8 cellular contexts compared by ENCODE assay signal in genomic region chr7:47361746-47362215, GRCh38.
DNase-seq lines count a peak whose midpoint lies in the region; ATAC-seq, FAIRE-seq and TF ChIP-seq lines count a peak whose summit lies in the region.

No MANE protein-coding gene starts in this region.

- no peak overlapping the region for H4K8ac ChIP-seq in IMR-90 (ENCODE audit: low read depth in 2 of 2, low read length in 2 of 2)
- no peak overlapping the region for H4K8ac ChIP-seq in mesenchymal stem cell (ENCODE audit: low read length)

- H3K18ac ChIP-seq in IMR-90 (ENCODE audit: low read depth, low read length) (no peak overlapping the region), mesenchymal stem cell (ENCODE audit: low read depth in 1 of 2, low read length in 2 of 2) (no peak overlapping the region)

- dilution Hi-C loops in IMR-90 (cut with HindIII; ENCODE audit: low sequenced_read_pairs, unreplicated experiment), result no loop called here

- 0 out of 2 replicates have a peak overlapping the region, but pooled peaks have one; percentile 15 for H3K14ac ChIP-seq in IMR-90 (replicated peaks; ENCODE audit: low read depth, low read length)
- H3K14ac ChIP-seq in mesenchymal stem cell (ENCODE audit: low read length in 2 of 2), result no peak overlapping the region

- H3K23ac ChIP-seq in IMR-90 (ENCODE audit: low read depth, low read length), result no peak overlapping the region
- no peak overlapping the region for H3K23ac ChIP-seq in mesenchymal stem cell (ENCODE audit: low read length in 2 of 2)

- TF ChIP-seq POLR2A in IMR-90 (IDR thresholded peaks at IDR 0.05; ENCODE audit: low read depth, low read length), result no peak

- H2AK5ac ChIP-seq in IMR-90 (ENCODE audit: low read depth, low read length) (0 out of 2 replicates have a peak overlapping the region, but pooled peaks have one; percentile 9), mesenchymal stem cell (ENCODE audit: low read length, severe bottlenecking) (no peak overlapping the region)

- H2AFZ ChIP-seq in IMR-90 (replicated peaks; ENCODE audit: low read length, poor library complexity) (no peak overlapping the region), astrocyte (ENCODE audit: low read depth, low read length) (no peak overlapping the region), mesenchymal stem cell (ENCODE audit: low read depth, low read length) (no peak overlapping the region), OCI-LY7 (ENCODE audit: low read length) (no peak overlapping the region)

- H4K20me1 ChIP-seq in IMR-90 (ENCODE audit: insufficient read depth, low read length), result peaks cover 83% of the 10 kb centered on the region
- peaks cover 92% of the 10 kb centered on the region for H4K20me1 ChIP-seq in astrocyte (ENCODE audit: insufficient read depth, low read length)
- no peaks in the 10 kb centered on the region for H4K20me1 ChIP-seq in OCI-LY7 (ENCODE audit: insufficient read depth, low read length)

- H3K4me1 Mint-ChIP-seq in astrocyte (ENCODE audit: low read depth, unreplicated experiment), result peaks cover 9% of the 10 kb centered on the region

- DNase-seq in COLO829 (ENCODE audit: low spot score), result peak; percentile 65
- peak; percentile 88 for DNase-seq in IMR-90
- DNase-seq in astrocyte (ENCODE audit: low read depth), result peak; percentile 93
- peak; percentile 36 for DNase-seq in mesenchymal stem cell
- no peak for DNase-seq in stimulated activated naive CD4-positive, alpha-beta T cell (lab: John Stamatoyannopoulos, UW)
- no peak for DNase-seq in effector memory CD4-positive, alpha-beta T cell
- DNase-seq in OCI-LY7 (ENCODE audit: low spot score), result no peak

- H2BK15ac ChIP-seq in IMR-90 (ENCODE audit: low read depth, low read length) (no peak overlapping the region), mesenchymal stem cell (ENCODE audit: low read depth, poor library complexity, severe bottlenecking) (no peak overlapping the region)

- H3K9ac ChIP-seq in IMR-90 (ENCODE audit: low read depth, low read length) (no peak overlapping the region), astrocyte (ENCODE audit: low read length) (peak overlapping the region; percentile 40), mesenchymal stem cell (ENCODE audit: low read length) (no peak overlapping the region)

- peak overlapping the region; percentile 86 for H3K27ac Mint-ChIP-seq in astrocyte (ENCODE audit: unreplicated experiment)

- H3K4me3 ChIP-seq in IMR-90 (ENCODE audit: insufficient read depth, low read depth, low read length) (no peak overlapping the region), astrocyte (ENCODE audit: insufficient read depth, low read depth, low read length) (no peak overlapping the region), mesenchymal stem cell (ENCODE audit: insufficient read depth in 1 of 2, low read depth in 1 of 2, low read length in 2 of 2) (no peak overlapping the region), OCI-LY7 (ENCODE audit: low read depth, low read length, poor library complexity, severe bottlenecking) (no peak overlapping the region)
- H3K4me3 ChIP-seq in effector memory CD4-positive, alpha-beta T cell (ENCODE audit: insufficient read depth, low read depth, low read length, poor library complexity, severe bottlenecking), result no peak overlapping the region

- H3K36me3 ChIP-seq in IMR-90 (ENCODE audit: control insufficient read depth, insufficient read depth, low read length), result peaks cover 27% of the 10 kb centered on the region
- peaks cover 5% of the 10 kb centered on the region for H3K36me3 ChIP-seq in astrocyte (ENCODE audit: insufficient read depth, low read length)
- H3K36me3 ChIP-seq in mesenchymal stem cell (ENCODE audit: control insufficient read depth in 1 of 2, insufficient read depth in 2 of 2, low read depth in 1 of 2, low read length in 2 of 2), result peaks cover 0 to 29% of the 10 kb centered on the region in 2 experiments
- no peaks in the 10 kb centered on the region for H3K36me3 ChIP-seq in effector memory CD4-positive, alpha-beta T cell (ENCODE audit: control insufficient read depth, insufficient read depth, low read length)
- H3K36me3 ChIP-seq in OCI-LY7 (ENCODE audit: insufficient read depth, low read length), result no peaks in the 10 kb centered on the region

- peak overlapping the region; percentile 16 for H2AK9ac ChIP-seq in IMR-90 (replicated peaks; ENCODE audit: low read depth, low read length, poor library complexity)

- no CpG with 5 or more reads among the region's 4 CpGs for WGBS in IMR-90 (ENCODE audit: extremely low coverage in 2 of 2, insufficient read length in 1 of 2), 2 experiments
- 85% methylated on average over 3 of the region's 4 CpGs for WGBS in mesenchymal stem cell

- POLR2A ChIA-PET in IMR-90 (lab: Charles Lee; ENCODE audit: unreplicated experiment) (interaction anchor here (0.6 kb wide), 1 partner anchor 425 kb away, joined by 3 read pairs; no protein-coding TSS in a partner anchor), OCI-LY7 (lab: Charles Lee) (no interaction called here)

- no peaks in the 10 kb centered on the region for H3K9me3 Mint-ChIP-seq in astrocyte (ENCODE audit: unreplicated experiment)

- H3K27ac ChIP-seq in IMR-90 (ENCODE audit: insufficient read depth, low read length) (no peak overlapping the region), astrocyte (ENCODE audit: low read depth, low read length) (peak overlapping the region; percentile 20), mesenchymal stem cell (ENCODE audit: low read length, poor library complexity, severe bottlenecking) (no peak overlapping the region), OCI-LY7 (ENCODE audit: low read depth, low read length, poor library complexity, severe bottlenecking) (no peak overlapping the region)
- no peak overlapping the region for H3K27ac ChIP-seq in effector memory CD4-positive, alpha-beta T cell (ENCODE audit: insufficient read depth, low read length, poor library complexity, severe bottlenecking)

- H2BK120ac ChIP-seq in IMR-90 (ENCODE audit: low read depth, low read length) (no peak overlapping the region), mesenchymal stem cell (ENCODE audit: low read depth, low read length) (no peak overlapping the region)

- H2BK5ac ChIP-seq in IMR-90 (ENCODE audit: low read depth, low read length, poor library complexity, severe bottlenecking) (no peak overlapping the region), mesenchymal stem cell (ENCODE audit: low read depth, low read length, poor library complexity, severe bottlenecking) (no peak overlapping the region)

- no peak overlapping the region for H2BK12ac ChIP-seq in mesenchymal stem cell (ENCODE audit: low read length in 2 of 2)

- FAIRE-seq in astrocyte (lab: Jason Lieb, UNC), result peak; percentile 34

- no peak overlapping the region for H2BK20ac ChIP-seq in IMR-90 (ENCODE audit: low read depth, low read length)

- peaks cover 59 to 82% of the 10 kb centered on the region in 2 experiments for H3K79me1 ChIP-seq in IMR-90 (ENCODE audit: low read depth in 1 of 2, low read length in 2 of 2)
- peaks cover 45% of the 10 kb centered on the region for H3K79me1 ChIP-seq in mesenchymal stem cell (replicated peaks; ENCODE audit: low read length, poor library complexity, severe bottlenecking)

- intact Hi-C loops in IMR-90 (cut with micrococcal nuclease) (loop anchor here (5.0 kb wide), 1 partner anchor 34 kb away; no protein-coding TSS in a partner anchor), OCI-LY7 (cut with micrococcal nuclease; ENCODE audit: unreplicated experiment) (no loop called here)

- H3K4me3 Mint-ChIP-seq in astrocyte (ENCODE audit: unreplicated experiment), result no peak overlapping the region

- CTCF ChIA-PET in IMR-90 (lab: Yijun Ruan, JAX), result no interaction called here
- CTCF ChIA-PET in OCI-LY7 (lab: Charles Lee; ENCODE audit: unreplicated experiment), result no interaction called here

- H3K27me3 Mint-ChIP-seq in astrocyte (ENCODE audit: low read depth, unreplicated experiment), result no peaks in the 10 kb centered on the region

- TF ChIP-seq CTCF in IMR-90 (conservative IDR thresholded peaks at IDR 0.05; ENCODE audit: low read depth, low read length), result no peak
- no peak for TF ChIP-seq CTCF in astrocyte (IDR thresholded peaks at IDR 0.05; ENCODE audit: insufficient read depth, low read depth, low read length)
- no peak for TF ChIP-seq CTCF in OCI-LY7 (conservative IDR thresholded peaks at IDR 0.05; ENCODE audit: low read length)

- H3K27me3 ChIP-seq in IMR-90 (ENCODE audit: control insufficient read depth, insufficient read depth, low read length) (no peaks in the 10 kb centered on the region), astrocyte (ENCODE audit: insufficient read depth, low read length) (peaks cover 3% of the 10 kb centered on the region), mesenchymal stem cell (ENCODE audit: control insufficient read depth in 1 of 2, insufficient read depth in 1 of 2, low read length in 2 of 2) (peaks cover 0 to 25% of the 10 kb centered on the region in 2 experiments)
- H3K27me3 ChIP-seq in effector memory CD4-positive, alpha-beta T cell (replicated peaks; ENCODE audit: control insufficient read depth, insufficient read depth, low read length, poor library complexity, severe bottlenecking), result no peaks in the 10 kb centered on the region

- peaks cover 10% of the 10 kb centered on the region for H3K36me3 Mint-ChIP-seq in astrocyte (ENCODE audit: low read depth, unreplicated experiment)

- in situ Hi-C loops in IMR-90 (cut with MboI; ENCODE audit: low sequenced_read_pairs), result no loop called here

- peaks cover 45% of the 10 kb centered on the region for H3K9me1 ChIP-seq in IMR-90 (ENCODE audit: insufficient read depth, low read length)

- H3K4ac ChIP-seq in IMR-90 (ENCODE audit: low read depth, low read length) (no peak overlapping the region), mesenchymal stem cell (ENCODE audit: low read depth in 1 of 2, low read length in 2 of 2) (no peak overlapping the region)

- ATAC-seq in IMR-90 (ENCODE audit: low read depth) (peak; percentile 48), GM21447 (IDR thresholded peaks at IDR 0.05; ENCODE audit: unreplicated experiment) (no peak)

- BruUV-seq in IMR-90 (replicated peaks; lab: Mats Ljungman, UMichigan), result no TSS peak
- no TSS peak for BruUV-seq in OCI-LY7 (replicated peaks; lab: Mats Ljungman, UMichigan)

- H3K4me2 ChIP-seq in IMR-90 (ENCODE audit: low read depth, low read length) (no peak overlapping the region), astrocyte (ENCODE audit: low read length) (peak overlapping the region; percentile 41), mesenchymal stem cell (ENCODE audit: low read length, poor library complexity, severe bottlenecking) (no peak overlapping the region), OCI-LY7 (ENCODE audit: low read length) (no peak overlapping the region)

- no peaks in the 10 kb centered on the region for H3K9me3 ChIP-seq in IMR-90 (ENCODE audit: control insufficient read depth, insufficient read depth, low read length)
- no peaks in the 10 kb centered on the region for H3K9me3 ChIP-seq in astrocyte (ENCODE audit: insufficient read depth, low read depth, low read length)
- H3K9me3 ChIP-seq in mesenchymal stem cell (ENCODE audit: control insufficient read depth, low read length), result no peaks in the 10 kb centered on the region
- no peaks in the 10 kb centered on the region for H3K9me3 ChIP-seq in effector memory CD4-positive, alpha-beta T cell (ENCODE audit: control insufficient read depth, low read length)
- no peaks in the 10 kb centered on the region for H3K9me3 ChIP-seq in OCI-LY7 (ENCODE audit: low read length)

- no peak overlapping the region for H4K5ac ChIP-seq in IMR-90 (ENCODE audit: low read depth, low read length)

- H3K4me1 ChIP-seq in IMR-90 (ENCODE audit: control insufficient read depth, insufficient read depth, low read length) (peaks cover 10% of the 10 kb centered on the region), astrocyte (ENCODE audit: insufficient read depth, low read length) (peaks cover 16% of the 10 kb centered on the region), mesenchymal stem cell (ENCODE audit: control insufficient read depth, insufficient read depth, low read depth, low read length) (peaks cover 22% of the 10 kb centered on the region), OCI-LY7 (ENCODE audit: insufficient read depth, low read length, poor library complexity, severe bottlenecking) (no peaks in the 10 kb centered on the region)
- no peaks in the 10 kb centered on the region for H3K4me1 ChIP-seq in effector memory CD4-positive, alpha-beta T cell (ENCODE audit: control insufficient read depth, insufficient read depth, low read length, poor library complexity, severe bottlenecking)

- no peaks in the 10 kb centered on the region for H3K9me2 ChIP-seq in OCI-LY7 (ENCODE audit: insufficient read depth, low read length)

- H4K91ac ChIP-seq in IMR-90 (ENCODE audit: insufficient read depth, low read depth, low read length) (no peak overlapping the region), mesenchymal stem cell (ENCODE audit: low read length) (no peak overlapping the region)

- no peak overlapping the region for H3K56ac ChIP-seq in IMR-90 (ENCODE audit: extremely low read depth, insufficient read depth, low read length)

- H3K79me2 ChIP-seq in astrocyte (ENCODE audit: insufficient read depth, low read length), result peaks cover 46% of the 10 kb centered on the region
- H3K79me2 ChIP-seq in OCI-LY7 (ENCODE audit: insufficient read depth, low read depth, low read length), result no peaks in the 10 kb centered on the region

- no peak for TF ChIP-seq RAD21 in IMR-90 (IDR thresholded peaks at IDR 0.05; ENCODE audit: low read length)

Comparison
In these comparisons a context has a peak if more than half of its experiments do, and no peak if none do; other contexts are left out.
1. DNase-seq: peak in COLO829 (single experiment), IMR-90 (single experiment), astrocyte (single experiment) and mesenchymal stem cell (single experiment); none in stimulated activated naive CD4-positive, alpha-beta T cell (0 of 6), effector memory CD4-positive, alpha-beta T cell (0 of 3) and OCI-LY7 (single experiment).